In the genomic region with DNA sequence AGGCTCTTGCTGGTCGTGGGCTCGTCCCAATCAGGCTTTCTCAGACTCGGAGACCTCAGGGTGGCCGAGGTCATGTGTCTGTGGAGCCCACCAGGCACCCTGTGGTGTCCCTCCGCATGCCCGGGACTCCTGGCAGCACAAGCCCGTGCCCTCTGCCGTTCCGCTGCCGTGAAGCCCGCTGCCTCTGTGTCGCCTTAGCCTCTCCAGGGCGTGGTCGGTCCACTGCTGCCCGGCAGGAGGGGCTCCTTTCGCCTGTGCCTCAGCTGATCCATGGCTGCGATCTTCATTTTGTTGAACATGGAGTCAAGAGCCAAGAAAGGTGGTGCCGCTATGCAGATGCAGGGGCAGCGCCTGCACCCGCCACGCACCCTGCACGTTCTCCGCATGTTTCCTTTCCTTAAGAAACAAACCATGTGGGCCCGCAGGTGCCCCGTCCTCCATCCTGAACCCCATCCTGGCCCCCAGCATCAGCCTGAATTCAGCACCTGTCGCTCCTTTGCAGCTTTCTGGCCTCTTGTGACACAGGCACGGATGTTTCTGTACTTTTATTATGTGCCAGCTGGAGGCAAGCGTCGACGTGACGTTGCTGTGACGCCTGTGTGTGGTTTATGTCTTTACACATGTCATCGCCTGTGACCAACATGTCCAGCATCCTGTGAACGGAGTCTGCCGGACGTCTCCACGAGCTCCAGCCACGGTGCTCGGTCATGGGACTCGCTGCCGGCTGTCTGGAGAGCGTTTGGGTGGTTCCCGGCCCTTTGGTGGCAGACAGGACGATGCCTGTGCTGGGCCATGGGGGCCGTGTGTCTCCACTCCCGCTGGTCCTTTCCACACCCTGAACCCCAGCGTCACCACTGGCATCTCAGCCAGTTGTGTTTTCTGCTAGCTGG, we compare ENCODE assay signal across 25 cellular contexts.
DNase-seq lines count a peak whose midpoint lies in the region; ATAC-seq and TF ChIP-seq lines count a peak whose summit lies in the region.
"Had no signal": no experiment of that assay in that cellular context is flagged by ENCODE, and none has a peak within 500 bp of the region (broad histone marks: within the 10 kb centered on the region; RNA-seq: fewer than 3 reads in every experiment).

No MANE protein-coding gene starts in this region.

- H3K18ac ChIP-seq in neuronal stem cell (ENCODE audit: low read length) = peak overlapping the region; percentile 92

- peaks cover 36 to 50% of the 10 kb centered on the region in 2 donors for H3K4me1 ChIP-seq in neuronal stem cell (ENCODE audit: control insufficient read depth in 2 of 2, insufficient read depth in 1 of 2, low read depth in 1 of 2, low read length in 2 of 2)
- H3K4me1 ChIP-seq in aorta (ENCODE audit: control insufficient read depth in 1 of 2, insufficient read depth in 2 of 2, low read length in 2 of 2) = no peaks in the 10 kb centered on the region
- H3K4me1 ChIP-seq in Caco-2 = no peaks in the 10 kb centered on the region
- H3K4me1 ChIP-seq: parathyroid adenoma had no signal

- no TSS peak for BruUV-seq in Caco-2 (replicated peaks; lab: Mats Ljungman, UMichigan)

- H3K23ac ChIP-seq in neuronal stem cell (ENCODE audit: low read depth, low read length, poor library complexity) = peak overlapping the region; percentile 60

- intact Hi-C loops in cardiac septum (cut with DNase I) (no loop called here), Right ventricle myocardium inferior (cut with DNase I) (no loop called here), left cardiac atrium (cut with DNase I) (no loop called here), aorta (cut with DNase I) (no loop called here), Caco-2 (cut with micrococcal nuclease; ENCODE audit: unreplicated experiment) (no loop called here)

- H3K27ac ChIP-seq in neuronal stem cell (replicated peaks; ENCODE audit: low read length) = no peak overlapping the region
- no peak overlapping the region for H3K27ac ChIP-seq in aorta (ENCODE audit: low read depth in 1 of 2, low read length in 2 of 2)
- H3K27ac ChIP-seq: hepatocyte, parathyroid adenoma, skin epidermis, tibial artery had no signal

- no peak overlapping the region for H3K4me2 ChIP-seq in neuronal stem cell (ENCODE audit: insufficient read depth, low read length, poor library complexity, severe bottlenecking)
- H3K4me2 ChIP-seq: hepatocyte had no signal

- peak overlapping the region; percentile 74 for H2BK120ac ChIP-seq in neuronal stem cell (ENCODE audit: low read depth, low read length)

- no peak overlapping the region for H3K9ac ChIP-seq in neuronal stem cell (ENCODE audit: low read depth, low read length, poor library complexity)
- H3K9ac ChIP-seq: parathyroid adenoma had no signal

- H3K9me3 Mint-ChIP-seq in Caco-2 (ENCODE audit: unreplicated experiment) = no peaks in the 10 kb centered on the region

- peaks cover 0 to 40% (median 0%) of the 10 kb centered on the region in 3 experiments for H3K27me3 ChIP-seq in neuronal stem cell (ENCODE audit: control insufficient read depth in 3 of 3, insufficient read depth in 3 of 3, low read depth in 1 of 3, low read length in 3 of 3)
- H3K27me3 ChIP-seq in aorta (ENCODE audit: control insufficient read depth in 1 of 2, insufficient read depth in 2 of 2, low read length in 1 of 2) = no peaks in the 10 kb centered on the region
- H3K27me3 ChIP-seq in Caco-2 (replicated peaks; ENCODE audit: control insufficient read depth, insufficient read depth, low read length) = no peaks in the 10 kb centered on the region
- H3K27me3 ChIP-seq: hepatocyte, tibial artery had no signal

- no CpG with 5 or more reads among the region's 47 CpGs for WGBS in neuronal stem cell (ENCODE audit: extremely low coverage in 2 of 2, insufficient read length in 2 of 2, insufficient replicate concordance in 1 of 2), 2 donors
- WGBS in aorta, 2 donors = 81 to 86% methylated on average over 47 of the region's 47 CpGs

- ATAC-seq in Right ventricle myocardium inferior (no peak), left cardiac atrium (no peak), aorta (ENCODE audit: low FRiP score) (peak; percentile 38), HG03378 (IDR thresholded peaks at IDR 0.05; ENCODE audit: unreplicated experiment) (no peak)
- ATAC-seq: activated CD4-positive, alpha-beta T cell treated with anti-CD3 and anti-CD28 coated beads for 36 hours; T-helper 17 cell had no signal

- no peak overlapping the region for H4K91ac ChIP-seq in neuronal stem cell (ENCODE audit: low read depth, low read length, poor library complexity)

- no peak overlapping the region for H2BK12ac ChIP-seq in neuronal stem cell (ENCODE audit: low read length)

- H3K79me1 ChIP-seq in neuronal stem cell (ENCODE audit: low read depth, low read length) = no peaks in the 10 kb centered on the region

- H4K8ac ChIP-seq in neuronal stem cell (ENCODE audit: low read depth, low read length) = no peak overlapping the region

- no peaks in the 10 kb centered on the region for H3K27me3 Mint-ChIP-seq in Caco-2 (ENCODE audit: insufficient read depth, unreplicated experiment)
- H3K27me3 Mint-ChIP-seq: activated CD4-positive, alpha-beta T cell treated with anti-CD3 and anti-CD28 coated beads for 36 hours; B cell; naive B cell; T-helper 17 cell had no signal

- H3K36me3 ChIP-seq in neuronal stem cell (replicated peaks in 1 of 2; ENCODE audit: control insufficient read depth in 2 of 2, insufficient read depth in 2 of 2, low read length in 2 of 2) (peaks cover 4 to 6% of the 10 kb centered on the region in 2 donors), aorta (ENCODE audit: control insufficient read depth in 1 of 2, insufficient read depth in 2 of 2, low read length in 1 of 2) (no peaks in the 10 kb centered on the region), Caco-2 (ENCODE audit: control insufficient read depth, insufficient read depth, low read length) (no peaks in the 10 kb centered on the region)

- peak overlapping the region in 1 of 2 donors; percentile 17 for H3K4me3 ChIP-seq in neuronal stem cell (ENCODE audit: low read length in 2 of 2)
- no peak overlapping the region for H3K4me3 ChIP-seq in aorta (ENCODE audit: low read length in 2 of 2)
- no peak overlapping the region for H3K4me3 ChIP-seq in Caco-2 (ENCODE audit: low read depth, low read length)
- H3K4me3 ChIP-seq: hepatocyte, skin epidermis, tibial artery had no signal

- no peak overlapping the region for H3K4ac ChIP-seq in neuronal stem cell (ENCODE audit: low read length)

- peak; percentile 62 for DNase-seq in cardiac septum (ENCODE audit: low spot score)
- DNase-seq in Right ventricle myocardium inferior (ENCODE audit: missing footprints) = no peak
- DNase-seq in left cardiac atrium = peak; percentile 18
- DNase-seq in neuronal stem cell (ENCODE audit: low spot score) = no peak
- peak; percentile 25 to 68 for DNase-seq in aorta
- DNase-seq in HT-29 (ENCODE audit: low spot score) = no peak
- DNase-seq in Caco-2 = no peak
- DNase-seq: activated CD4-positive, alpha-beta T cell treated with anti-CD3 and anti-CD28 coated beads for 36 hours; activated naive CD4-positive, alpha-beta T cell treated with anti-CD3 and anti-CD28 coated beads, Interleukin-2, amount 50 U/mL, for 16 hours; activated T-cell treated with anti-CD3 and anti-CD28 coated beads, Interleukin-2, amount 50 U/mL, for 48 hours; central memory CD4-positive, alpha-beta T cell; COR-L47; DND-41; naive B cell; NCI-H1092 treated with DMSO at 0.1 percent for 48 hours; NCI-H2081; NCI-H446; stimulated activated naive CD4-positive, alpha-beta T cell had no signal

- POLR2A ChIA-PET in Caco-2 (lab: Charles Lee) = no interaction called here

- H2AK5ac ChIP-seq in neuronal stem cell (ENCODE audit: low read depth, low read length) = peak overlapping the region; percentile 16

- H3K4me3 Mint-ChIP-seq in Caco-2 (ENCODE audit: unreplicated experiment) = no peak overlapping the region
- H3K4me3 Mint-ChIP-seq: activated CD4-positive, alpha-beta T cell treated with anti-CD3 and anti-CD28 coated beads for 36 hours; B cell; naive B cell; T-helper 17 cell had no signal

- H2BK15ac ChIP-seq in neuronal stem cell (ENCODE audit: low read length) = peak overlapping the region; percentile 14

- no peak overlapping the region for H2BK5ac ChIP-seq in neuronal stem cell (ENCODE audit: low read length)

- H3K9me3 ChIP-seq in neuronal stem cell (replicated peaks in 1 of 2; ENCODE audit: control insufficient read depth in 2 of 2, insufficient read depth in 1 of 2, low read depth in 1 of 2, low read length in 2 of 2) (peaks cover 0 to 12% of the 10 kb centered on the region in 2 donors), aorta (ENCODE audit: control insufficient read depth, low read length) (no peaks in the 10 kb centered on the region), Caco-2 (no peaks in the 10 kb centered on the region)
- H3K9me3 ChIP-seq: tibial artery had no signal

- H3K4me1 Mint-ChIP-seq in Caco-2 (ENCODE audit: low read depth, unreplicated experiment) = no peaks in the 10 kb centered on the region
- H3K4me1 Mint-ChIP-seq: activated CD4-positive, alpha-beta T cell treated with anti-CD3 and anti-CD28 coated beads for 36 hours; B cell had no signal

- no peak for TF ChIP-seq CTCF in Caco-2 (IDR thresholded peaks at IDR 0.05; ENCODE audit: insufficient read depth in 1 of 2, low read depth in 1 of 2, low read length in 1 of 2, severe bottlenecking in 1 of 2, unreplicated experiment in 1 of 2)

- peaks cover 7% of the 10 kb centered on the region for H3K36me3 Mint-ChIP-seq in Caco-2 (ENCODE audit: insufficient read depth, unreplicated experiment)

- peak overlapping the region; percentile 49 for H3K14ac ChIP-seq in neuronal stem cell (ENCODE audit: low read length)

- CTCF ChIA-PET in Caco-2 (lab: Charles Lee) = no interaction called here

- no peak overlapping the region for H3K27ac Mint-ChIP-seq in Caco-2 (ENCODE audit: unreplicated experiment)
- H3K27ac Mint-ChIP-seq: activated CD4-positive, alpha-beta T cell treated with anti-CD3 and anti-CD28 coated beads for 36 hours; B cell; T-helper 17 cell had no signal

- H2AFZ ChIP-seq in neuronal stem cell (ENCODE audit: low read length) = no peak overlapping the region
- H2AFZ ChIP-seq: hepatocyte, parathyroid adenoma had no signal

Comparison
In these comparisons a context has a peak if more than half of its experiments do, and no peak if none do; other contexts are left out.
1. DNase-seq: peak in cardiac septum (single experiment), left cardiac atrium (single experiment) and aorta (2 of 2); none in Right ventricle myocardium inferior (single experiment), neuronal stem cell (single experiment), HT-29 (single experiment) and Caco-2 (0 of 2).